Comparison of ENCODE assay signal across 8 cellular contexts in the genomic region with DNA sequence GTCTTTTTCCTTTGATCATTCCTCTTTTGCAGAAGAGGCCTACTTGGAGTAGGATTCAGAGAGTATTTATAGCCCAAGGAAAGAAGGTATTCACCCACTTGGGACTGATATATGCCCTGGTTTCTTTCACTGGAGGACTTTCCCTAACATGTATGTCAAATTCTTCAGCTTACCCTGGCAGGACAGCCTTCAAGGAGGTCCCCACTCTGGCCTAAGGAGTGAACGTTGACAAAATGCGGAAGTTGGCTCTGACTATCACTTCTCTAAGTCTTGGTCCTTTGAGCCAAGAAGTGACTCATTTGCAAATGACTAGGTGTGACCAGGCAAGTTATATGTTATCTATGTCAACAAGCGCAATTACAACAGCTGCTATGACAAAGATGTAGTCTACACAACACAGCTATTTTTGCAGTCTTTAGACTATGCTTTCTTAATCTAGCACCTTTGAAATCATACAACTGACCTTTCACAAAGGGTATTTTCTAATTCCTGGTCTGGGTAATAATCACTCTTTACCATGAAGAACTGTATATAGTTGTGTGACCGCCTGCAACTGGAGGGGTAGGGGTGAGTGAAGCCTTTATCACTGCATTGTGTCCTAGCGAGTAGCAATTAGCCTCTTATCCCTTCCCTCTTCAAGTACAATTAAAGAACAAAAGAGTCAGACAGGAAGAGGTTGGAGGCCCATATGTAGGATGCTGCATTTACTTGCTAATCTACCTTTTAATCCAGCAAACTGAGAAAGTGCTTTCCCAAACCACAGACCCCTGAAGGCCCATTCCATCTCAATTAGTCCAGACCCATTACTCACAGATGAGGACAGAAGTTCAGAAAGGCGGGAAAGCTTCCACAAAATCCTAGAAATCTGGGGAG. TPM values are rescaled to one million over a fixed set of nuclear protein-coding genes. Genes with fewer than 3 reads are reported as not detected.
A peak's percentile ranks its signal among the peaks of the same experiment; 100 is the strongest.
DNase-seq lines count a peak whose midpoint lies in the region; ATAC-seq and TF ChIP-seq lines count a peak whose summit lies in the region.

No MANE protein-coding gene starts in this region.

- intact Hi-C loops in gastrocnemius medialis (cut with DNase I; ENCODE audit: low total_unique reads): no loop called here

- peak; percentile 98 for ATAC-seq in HG02798 (IDR thresholded peaks at IDR 0.05; ENCODE audit: poor library complexity, unreplicated experiment)
- peak; percentile 51 to 65 for ATAC-seq in gastrocnemius medialis

- in situ Hi-C loops in gastrocnemius medialis (cut with MboI; ENCODE audit: low sequenced_read_pairs in 4 of 4): no loop called here

- no peak for TF ChIP-seq POLR2A in gastrocnemius medialis (IDR thresholded peaks at IDR 0.05)

- no peak for TF ChIP-seq CTCF in gastrocnemius medialis (IDR thresholded peaks at IDR 0.05 in 4 of 5, conservative IDR thresholded peaks at IDR 0.05 in 1 of 5)

- no peaks in the 10 kb centered on the region for H3K9me3 ChIP-seq in gastrocnemius medialis

- H3K4me1 ChIP-seq in gastrocnemius medialis: no peaks in the 10 kb centered on the region

- H3K27me3 ChIP-seq in gastrocnemius medialis: no peaks in the 10 kb centered on the region

- H3K36me3 ChIP-seq in gastrocnemius medialis: no peaks in the 10 kb centered on the region

- no peak overlapping the region for H3K4me3 ChIP-seq in gastrocnemius medialis

- peak overlapping the region; percentile 55 for H3K27ac ChIP-seq in caudate nucleus (ENCODE audit: low read depth, low read length)
- no peak overlapping the region for H3K27ac ChIP-seq in gastrocnemius medialis

- DNase-seq in NCI-H187 (lab: John Stamatoyannopoulos, UW) (peak; percentile 15 to 21), NCI-H187 treated with DMSO at 0.1 percent for 48 hours (lab: John Stamatoyannopoulos, UW) (no peak), NCI-H1417 treated with DMSO at 0.1 percent for 48 hours (lab: John Stamatoyannopoulos, UW) (peak; percentile 61), caudate nucleus (lab: John Stamatoyannopoulos, UW) (no peak), gastrocnemius medialis (no peak)
- no peak for DNase-seq in activated effector memory CD4-positive, alpha-beta T cell treated with Interleukin-2 at 50 U/mL for 16 hours
- DNase-seq in stimulated activated naive CD4-positive, alpha-beta T cell (lab: John Stamatoyannopoulos, UW): no peak

RNA-seq across cellular contexts. Expression of a gene that starts 50.1 kb away (rescaled TPM):
- total RNA-seq in gastrocnemius medialis: 1 to 10 TPM; 1.9 to 6.0 (median 5.2) TPM

Comparison
In these comparisons a context has a peak if more than half of its experiments do, and no peak if none do; other contexts are left out.
1. DNase-seq: peak in NCI-H187 (2 of 2) and NCI-H1417 treated with DMSO at 0.1 percent for 48 hours (single experiment); none in NCI-H187 treated with DMSO at 0.1 percent for 48 hours (single experiment), caudate nucleus (0 of 61), gastrocnemius medialis (0 of 2), activated effector memory CD4-positive, alpha-beta T cell treated with Interleukin-2 at 50 U/mL for 16 hours (single experiment) and stimulated activated naive CD4-positive, alpha-beta T cell (0 of 6).